Comparison of ENCODE assay signal across 8 cellular contexts in genomic region chr15:84653910-84654688, GRCh38. TPM values are rescaled to one million over a fixed set of nuclear protein-coding genes. Genes with fewer than 3 reads are reported as not detected.
DNase-seq lines count a peak whose midpoint lies in the region; ATAC-seq and TF ChIP-seq lines count a peak whose summit lies in the region.

Gene WDR73, minus strand, starts transcription at chr15:84654283. Its CDS starts 9 bp downstream, at chr15:84654274.

- POLR2A ChIA-PET in activated CD4-positive, alpha-beta memory T cell treated with anti-CD3 and anti-CD28 coated beads, Interleukin-2, amount 10 ng/mL, durations not matched to agents 7 days and 5 days (lab: Charles Lee): interaction anchor here (0.6 to 4.6 kb wide), 24 partner anchors 12 to 449 kb away, joined by 3 to 42 read pairs (median 4); partner anchors contain the start of genes SEC11A and ZSCAN2

- no peaks in the 10 kb centered on the region for H3K27me3 ChIP-seq in duodenal mucosa (ENCODE audit: control insufficient read depth in 1 of 2, insufficient read depth in 2 of 2, low read length in 2 of 2)
- H3K27me3 ChIP-seq in right lobe of liver: no peaks in the 10 kb centered on the region

- peak within 1 kb of the TSS; percentile 87 to 88 for H3K9ac ChIP-seq in duodenal mucosa (ENCODE audit: low read depth in 1 of 2, low read length in 2 of 2)

- peak within 1 kb of the TSS; percentile 99 for H3K4me3 Mint-ChIP-seq in activated CD4-positive, alpha-beta memory T cell treated with anti-CD3 and anti-CD28 coated beads, Interleukin-2, amount 10 ng/mL, durations not matched to agents 7 days and 5 days

- intact Hi-C loops in right lobe of liver (cut with DNase I): loop anchor here in 1 of 2 donors (10.0 kb wide), 2 partner anchors 61 to 231 kb away; partner anchors contain the start of genes SEC11A and SLC28A1

- no peaks in the 10 kb centered on the region for H3K9me3 Mint-ChIP-seq in activated CD4-positive, alpha-beta memory T cell treated with anti-CD3 and anti-CD28 coated beads, Interleukin-2, amount 10 ng/mL, durations not matched to agents 7 days and 5 days

- H3K9me3 ChIP-seq in duodenal mucosa (ENCODE audit: control insufficient read depth in 1 of 2, low read length in 2 of 2) (no peaks in the 10 kb centered on the region), right lobe of liver (no peaks in the 10 kb centered on the region)

- CTCF ChIA-PET in activated CD4-positive, alpha-beta memory T cell treated with anti-CD3 and anti-CD28 coated beads, Interleukin-2, amount 10 ng/mL, durations not matched to agents 7 days and 5 days (lab: Charles Lee): interaction anchor here (0.8 to 3.2 kb wide), 14 partner anchors 12 to 274 kb away, joined by 3 to 22 read pairs (median 4); partner anchors contain the start of gene ZSCAN2

- peaks cover 18% of the 10 kb centered on the region for H3K36me3 Mint-ChIP-seq in activated CD4-positive, alpha-beta memory T cell treated with anti-CD3 and anti-CD28 coated beads, Interleukin-2, amount 10 ng/mL, durations not matched to agents 7 days and 5 days (ENCODE audit: low read depth)

- H3K36me3 ChIP-seq in duodenal mucosa (ENCODE audit: control insufficient read depth in 1 of 2, insufficient read depth in 2 of 2, low read length in 2 of 2) (peaks cover 2 to 19% of the 10 kb centered on the region in 2 donors), right lobe of liver (peaks cover 0 to 20% (median 4%) of the 10 kb centered on the region in 4 donors)

- DNase-seq in C1 segment of cervical spinal cord (lab: John Stamatoyannopoulos, UW) (peak; percentile 68 to 99 (median 96)), NCI-H82 treated with DMSO at 0.1 percent for 48 hours (lab: John Stamatoyannopoulos, UW; ENCODE audit: unreplicated experiment) (peak; percentile 66), right lobe of liver (peak; percentile 98)
- DNase-seq in activated CD4-positive, alpha-beta memory T cell treated with anti-CD3 and anti-CD28 coated beads, Interleukin-2, amount 10 ng/mL, durations not matched to agents 7 days and 5 days: peak; percentile 98
- DNase-seq in stimulated activated CD4-positive, alpha-beta T cell treated with anti-CD3 and anti-CD28 coated beads, Interleukin-4, amount 100 ng/mL, for 4 hours: peak; percentile 95 to 97

- peaks cover 50% of the 10 kb centered on the region for H3K4me1 Mint-ChIP-seq in activated CD4-positive, alpha-beta memory T cell treated with anti-CD3 and anti-CD28 coated beads, Interleukin-2, amount 10 ng/mL, durations not matched to agents 7 days and 5 days

- H3K27ac ChIP-seq in duodenal mucosa (ENCODE audit: low read depth, low read length) (peak within 1 kb of the TSS; percentile 60), right lobe of liver (peak within 1 kb of the TSS; percentile 59 to 75 (median 73))

- TF ChIP-seq CTCF in right lobe of liver (IDR thresholded peaks at IDR 0.05): no peak

- TF ChIP-seq POLR2A in right lobe of liver (IDR thresholded peaks at IDR 0.05): peak; percentile 51

- no peaks in the 10 kb centered on the region for H3K27me3 Mint-ChIP-seq in activated CD4-positive, alpha-beta memory T cell treated with anti-CD3 and anti-CD28 coated beads, Interleukin-2, amount 10 ng/mL, durations not matched to agents 7 days and 5 days

- H3K4me3 ChIP-seq in duodenal mucosa (ENCODE audit: low read depth in 1 of 2, low read length in 2 of 2) (peak within 1 kb of the TSS; percentile 95 to 99), right lobe of liver (peak within 1 kb of the TSS; percentile 77 to 98 (median 79))

- WGBS in right lobe of liver (ENCODE audit: insufficient coverage, low coverage, low lambda C conversion rate, missing lambda C conversion rate): under 1% methylated on average over 36 of the region's 49 CpGs

- H3K27ac Mint-ChIP-seq in activated CD4-positive, alpha-beta memory T cell treated with anti-CD3 and anti-CD28 coated beads, Interleukin-2, amount 10 ng/mL, durations not matched to agents 7 days and 5 days: peak within 1 kb of the TSS; percentile 83

- peak; percentile 78 for ATAC-seq in GM19372 (IDR thresholded peaks at IDR 0.05; ENCODE audit: low read depth, unreplicated experiment)
- peak; percentile 52 for ATAC-seq in HG03558 (IDR thresholded peaks at IDR 0.05; ENCODE audit: extremely low read depth, unreplicated experiment)
- ATAC-seq in right lobe of liver: peak; percentile 89 to 91 (median 90)

- peaks cover 17 to 35% of the 10 kb centered on the region in 2 donors for H3K4me1 ChIP-seq in duodenal mucosa (ENCODE audit: control insufficient read depth in 1 of 2, insufficient read depth in 2 of 2, low read length in 2 of 2)
- peaks cover 0 to 15% (median 0%) of the 10 kb centered on the region in 4 donors for H3K4me1 ChIP-seq in right lobe of liver

RNA-seq across cellular contexts. Expression of gene WDR73, which starts in this region (rescaled TPM):
- total RNA-seq in activated CD4-positive, alpha-beta memory T cell treated with anti-CD3 and anti-CD28 coated beads, Interleukin-2, amount 10 ng/mL, durations not matched to agents 7 days and 5 days: 10 to 100 TPM; 17.6 to 17.9 TPM
- 10 to 100 TPM in 1 of 6 experiments, 1 to 10 TPM in 5; 6.3 to 11.1 (median 8.1) TPM for total RNA-seq in right lobe of liver

Comparison
In these comparisons a context has a peak if more than half of its experiments do, and no peak if none do; other contexts are left out.
1. Peak in every context shown above with its lines: DNase-seq, ATAC-seq, H3K4me3 ChIP-seq and H3K27ac ChIP-seq.